7 cellular contexts compared by ENCODE assay signal in genomic region chr12:117844114-117844513, GRCh38.
"Had no signal": no experiment of that assay in that cellular context is flagged by ENCODE, and none has a peak within 500 bp of the region (broad histone marks: within the 10 kb centered on the region; RNA-seq: fewer than 3 reads in every experiment).

No MANE protein-coding gene starts in this region.

- DNase-seq: GM23248, H9, HCEC 1CT, KBM-7 had no signal

- H2AFZ ChIP-seq: GM23248 had no signal

- H3K4me3 ChIP-seq: GM23248 had no signal

- H3K27ac ChIP-seq: GM23248 had no signal

- FAIRE-seq: H1, H54, HTR-8/SVneo had no signal

- H3K9ac ChIP-seq: GM23248 had no signal
